In genomic region chr9:93910598-93910997, GRCh38 we compare ENCODE assay signal across 20 cellular contexts. TPM values are rescaled to one million over a fixed set of nuclear protein-coding genes. Genes with fewer than 3 reads are reported as not detected.
"Had no signal": no experiment of that assay in that cellular context is flagged by ENCODE, and none has a peak within 500 bp of the region (broad histone marks: within the 10 kb centered on the region; RNA-seq: fewer than 3 reads in every experiment).

No MANE protein-coding gene starts in this region.

- H3K4me3 ChIP-seq: adrenal gland, cardiac muscle cell, hepatocyte, left ventricle myocardium inferior, mucosa of descending colon had no signal

- ATAC-seq: activated CD8-positive, alpha-beta memory T cell treated with anti-CD3 and anti-CD28 coated beads, Interleukin-2, amount 10 ng/mL, durations not matched to agents 7 days and 5 days; mucosa of descending colon; naive thymus-derived CD4-positive, alpha-beta T cell; stimulated activated naive CD8-positive, alpha-beta T cell treated with anti-CD3 and anti-CD28 coated beads, Interleukin-15, Interleukin-2, amounts not matched to agents 100 U/mL and 50 U/mL, for 24 hours had no signal

- H3K27me3 ChIP-seq: adrenal gland, hepatocyte had no signal

- FAIRE-seq: endometrium, keratinocyte, small intestine had no signal

- H3K4me2 ChIP-seq: hepatocyte had no signal

- H3K36me3 ChIP-seq: adrenal gland, cardiac muscle cell, left ventricle myocardium inferior, neutrophil had no signal

- DNase-seq: activated CD4-positive, alpha-beta memory T cell treated with anti-CD3 and anti-CD28 coated beads for 36 hours; activated CD4-positive, alpha-beta T cell treated with anti-CD3 and anti-CD28 coated beads for 1 hour; activated CD8-positive, alpha-beta memory T cell treated with anti-CD3 and anti-CD28 coated beads, Interleukin-2, amount 10 ng/mL, durations not matched to agents 7 days and 5 days; activated effector memory CD4-positive, alpha-beta T cell treated with Interleukin-2 at 50 U/mL for 16 hours; activated T-cell treated with anti-CD3 and anti-CD28 coated beads, Interleukin-2, amount 50 U/mL, for 1 hour; adrenal gland; left ventricle myocardium inferior; naive thymus-derived CD4-positive, alpha-beta T cell; right cardiac atrium; small intestine; stimulated activated naive CD8-positive, alpha-beta T cell treated with anti-CD3 and anti-CD28 coated beads, Interleukin-15, Interleukin-2, amounts not matched to agents 100 U/mL and 50 U/mL, for 24 hours had no signal

- H3K9me3 ChIP-seq: adrenal gland, left ventricle myocardium inferior, mucosa of descending colon, neutrophil had no signal

- H3K27ac ChIP-seq: adrenal gland, cardiac muscle cell, hepatocyte, left ventricle myocardium inferior, neutrophil had no signal

- H3K4me1 ChIP-seq: adrenal gland had no signal

RNA-seq across cellular contexts. Expression of gene BARX1, which starts 44.6 kb away (rescaled TPM):
- total RNA-seq: activated CD8-positive, alpha-beta memory T cell treated with anti-CD3 and anti-CD28 coated beads, Interleukin-2, amount 10 ng/mL, durations not matched to agents 7 days and 5 days; adrenal gland; dermis microvascular lymphatic vessel endothelial cell; left ventricle myocardium inferior; right cardiac atrium; T-helper 2 cell treated with Interferon-gamma antibody and Interleukin-4, amounts not matched to agents 100 ng/mL and 5 ng/mL, for 36 hours; temporal lobe had no signal
- polyA plus RNA-seq: keratinocyte; naive thymus-derived CD4-positive, alpha-beta T cell; right cardiac atrium had no signal
